1 cellular context compared by ENCODE assay signal in the genomic region with DNA sequence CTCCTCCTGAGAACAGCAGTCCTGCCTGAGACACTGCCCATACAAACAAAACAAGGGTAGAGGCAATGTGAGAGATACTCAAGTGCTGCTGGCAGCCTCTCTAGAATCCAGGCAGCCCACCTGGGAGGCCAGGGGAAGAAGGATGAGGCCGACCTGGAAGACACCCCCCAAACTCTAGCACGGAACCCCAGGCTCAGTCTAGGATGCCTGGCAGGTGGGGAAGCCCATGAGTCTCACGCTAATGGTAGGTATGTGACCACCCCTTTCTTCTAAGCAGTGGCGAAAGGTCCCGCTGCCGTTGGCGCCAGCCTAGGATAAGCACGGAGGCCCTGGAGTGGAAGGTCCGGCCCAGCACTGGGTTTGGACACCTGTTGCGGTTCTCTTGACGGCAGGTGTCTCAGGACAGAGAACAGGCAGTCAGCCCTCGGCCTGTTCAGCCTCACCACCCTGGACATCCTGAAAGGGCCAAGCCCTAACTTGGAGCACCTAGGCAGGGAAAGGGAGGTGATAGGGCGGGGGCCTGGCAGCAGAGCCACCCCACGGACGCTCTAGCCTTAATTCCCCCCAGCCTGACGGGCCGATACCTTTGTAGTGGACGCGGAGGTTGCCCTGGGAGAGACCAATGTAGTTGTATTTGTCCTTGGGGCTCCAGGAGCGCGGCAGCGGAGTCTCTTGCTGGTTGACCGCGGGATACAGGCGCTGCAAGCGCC.
A peak's percentile ranks its signal among the peaks of the same experiment; 100 is the strongest.
TF ChIP-seq lines count a peak whose summit lies in the region.

No MANE protein-coding gene starts in this region.

TF ChIP-seq in HepG2, 621 proteins besides CTCF, POLR2A, EP300 and RAD21 (continued from another document and continues in another):
- TF ChIP-seq, protein P1, sequence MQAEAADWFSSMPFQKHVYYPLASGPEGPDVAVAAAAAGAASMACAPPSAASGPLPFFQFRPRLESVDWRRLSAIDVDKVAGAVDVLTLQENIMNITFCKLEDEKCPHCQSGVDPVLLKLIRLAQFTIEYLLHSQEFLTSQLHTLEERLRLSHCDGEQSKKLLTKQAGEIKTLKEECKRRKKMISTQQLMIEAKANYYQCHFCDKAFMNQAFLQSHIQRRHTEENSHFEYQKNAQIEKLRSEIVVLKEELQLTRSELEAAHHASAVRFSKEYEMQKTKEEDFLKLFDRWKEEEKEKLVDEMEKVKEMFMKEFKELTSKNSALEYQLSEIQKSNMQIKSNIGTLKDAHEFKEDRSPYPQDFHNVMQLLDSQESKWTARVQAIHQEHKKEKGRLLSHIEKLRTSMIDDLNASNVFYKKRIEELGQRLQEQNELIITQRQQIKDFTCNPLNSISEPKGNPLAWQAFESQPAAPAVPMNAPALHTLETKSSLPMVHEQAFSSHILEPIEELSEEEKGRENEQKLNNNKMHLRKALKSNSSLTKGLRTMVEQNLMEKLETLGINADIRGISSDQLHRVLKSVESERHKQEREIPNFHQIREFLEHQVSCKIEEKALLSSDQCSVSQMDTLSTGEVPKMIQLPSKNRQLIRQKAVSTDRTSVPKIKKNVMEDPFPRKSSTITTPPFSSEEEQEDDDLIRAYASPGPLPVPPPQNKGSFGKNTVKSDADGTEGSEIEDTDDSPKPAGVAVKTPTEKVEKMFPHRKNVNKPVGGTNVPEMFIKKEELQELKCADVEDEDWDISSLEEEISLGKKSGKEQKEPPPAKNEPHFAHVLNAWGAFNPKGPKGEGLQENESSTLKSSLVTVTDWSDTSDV (CRISPR knock-in tag; IDR thresholded peaks at IDR 0.05) = peak; percentile 82; the same call in 1 of the 2 replicates
- peak; percentile 23; the same call in 1 of the 2 replicates for TF ChIP-seq ZNF225 (CRISPR knock-in tag; IDR thresholded peaks at IDR 0.05)
- TF ChIP-seq, protein P2, sequence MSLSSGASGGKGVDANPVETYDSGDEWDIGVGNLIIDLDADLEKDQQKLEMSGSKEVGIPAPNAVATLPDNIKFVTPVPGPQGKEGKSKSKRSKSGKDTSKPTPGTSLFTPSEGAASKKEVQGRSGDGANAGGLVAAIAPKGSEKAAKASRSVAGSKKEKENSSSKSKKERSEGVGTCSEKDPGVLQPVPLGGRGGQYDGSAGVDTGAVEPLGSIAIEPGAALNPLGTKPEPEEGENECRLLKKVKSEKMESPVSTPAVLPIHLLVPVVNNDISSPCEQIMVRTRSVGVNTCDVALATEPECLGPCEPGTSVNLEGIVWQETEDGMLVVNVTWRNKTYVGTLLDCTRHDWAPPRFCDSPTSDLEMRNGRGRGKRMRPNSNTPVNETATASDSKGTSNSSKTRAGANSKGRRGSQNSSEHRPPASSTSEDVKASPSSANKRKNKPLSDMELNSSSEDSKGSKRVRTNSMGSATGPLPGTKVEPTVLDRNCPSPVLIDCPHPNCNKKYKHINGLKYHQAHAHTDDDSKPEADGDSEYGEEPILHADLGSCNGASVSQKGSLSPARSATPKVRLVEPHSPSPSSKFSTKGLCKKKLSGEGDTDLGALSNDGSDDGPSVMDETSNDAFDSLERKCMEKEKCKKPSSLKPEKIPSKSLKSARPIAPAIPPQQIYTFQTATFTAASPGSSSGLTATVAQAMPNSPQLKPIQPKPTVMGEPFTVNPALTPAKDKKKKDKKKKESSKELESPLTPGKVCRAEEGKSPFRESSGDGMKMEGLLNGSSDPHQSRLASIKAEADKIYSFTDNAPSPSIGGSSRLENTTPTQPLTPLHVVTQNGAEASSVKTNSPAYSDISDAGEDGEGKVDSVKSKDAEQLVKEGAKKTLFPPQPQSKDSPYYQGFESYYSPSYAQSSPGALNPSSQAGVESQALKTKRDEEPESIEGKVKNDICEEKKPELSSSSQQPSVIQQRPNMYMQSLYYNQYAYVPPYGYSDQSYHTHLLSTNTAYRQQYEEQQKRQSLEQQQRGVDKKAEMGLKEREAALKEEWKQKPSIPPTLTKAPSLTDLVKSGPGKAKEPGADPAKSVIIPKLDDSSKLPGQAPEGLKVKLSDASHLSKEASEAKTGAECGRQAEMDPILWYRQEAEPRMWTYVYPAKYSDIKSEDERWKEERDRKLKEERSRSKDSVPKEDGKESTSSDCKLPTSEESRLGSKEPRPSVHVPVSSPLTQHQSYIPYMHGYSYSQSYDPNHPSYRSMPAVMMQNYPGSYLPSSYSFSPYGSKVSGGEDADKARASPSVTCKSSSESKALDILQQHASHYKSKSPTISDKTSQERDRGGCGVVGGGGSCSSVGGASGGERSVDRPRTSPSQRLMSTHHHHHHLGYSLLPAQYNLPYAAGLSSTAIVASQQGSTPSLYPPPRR (CRISPR knock-in tag; IDR thresholded peaks at IDR 0.05; ENCODE audit: borderline replicate concordance) = no peak
- TF ChIP-seq, protein P3, sequence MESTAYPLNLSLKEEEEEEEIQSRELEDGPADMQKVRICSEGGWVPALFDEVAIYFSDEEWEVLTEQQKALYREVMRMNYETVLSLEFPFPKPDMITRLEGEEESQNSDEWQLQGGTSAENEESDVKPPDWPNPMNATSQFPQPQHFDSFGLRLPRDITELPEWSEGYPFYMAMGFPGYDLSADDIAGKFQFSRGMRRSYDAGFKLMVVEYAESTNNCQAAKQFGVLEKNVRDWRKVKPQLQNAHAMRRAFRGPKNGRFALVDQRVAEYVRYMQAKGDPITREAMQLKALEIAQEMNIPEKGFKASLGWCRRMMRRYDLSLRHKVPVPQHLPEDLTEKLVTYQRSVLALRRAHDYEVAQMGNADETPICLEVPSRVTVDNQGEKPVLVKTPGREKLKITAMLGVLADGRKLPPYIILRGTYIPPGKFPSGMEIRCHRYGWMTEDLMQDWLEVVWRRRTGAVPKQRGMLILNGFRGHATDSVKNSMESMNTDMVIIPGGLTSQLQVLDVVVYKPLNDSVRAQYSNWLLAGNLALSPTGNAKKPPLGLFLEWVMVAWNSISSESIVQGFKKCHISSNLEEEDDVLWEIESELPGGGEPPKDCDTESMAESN (CRISPR knock-in tag; conservative IDR thresholded peaks at IDR 0.05) = peak; percentile 26; the same call in 1 of the 2 replicates
- peak; percentile 77; the same call in 1 of the 2 replicates for TF ChIP-seq ZNF598 (CRISPR knock-in tag; IDR thresholded peaks at IDR 0.05; ENCODE audit: borderline replicate concordance)
- peak; percentile 40 for TF ChIP-seq AGO2 (optimal IDR thresholded peaks at IDR 0.05; ENCODE audit: low read depth, low read length)
- 0 out of 2 replicates have a peak, but pooled peaks have one; percentile 15 for TF ChIP-seq ZNF773 (CRISPR knock-in tag; IDR thresholded peaks at IDR 0.05; ENCODE audit: borderline replicate concordance)
- TF ChIP-seq, protein P4, sequence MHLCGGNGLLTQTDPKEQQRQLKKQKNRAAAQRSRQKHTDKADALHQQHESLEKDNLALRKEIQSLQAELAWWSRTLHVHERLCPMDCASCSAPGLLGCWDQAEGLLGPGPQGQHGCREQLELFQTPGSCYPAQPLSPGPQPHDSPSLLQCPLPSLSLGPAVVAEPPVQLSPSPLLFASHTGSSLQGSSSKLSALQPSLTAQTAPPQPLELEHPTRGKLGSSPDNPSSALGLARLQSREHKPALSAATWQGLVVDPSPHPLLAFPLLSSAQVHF (CRISPR knock-in tag; IDR thresholded peaks at IDR 0.05) = no peak
- peak; percentile 80; the same call in 1 of the 2 replicates for TF ChIP-seq KDM5B (CRISPR knock-in tag; IDR thresholded peaks at IDR 0.05; ENCODE audit: borderline replicate concordance)
- TF ChIP-seq, protein P5, sequence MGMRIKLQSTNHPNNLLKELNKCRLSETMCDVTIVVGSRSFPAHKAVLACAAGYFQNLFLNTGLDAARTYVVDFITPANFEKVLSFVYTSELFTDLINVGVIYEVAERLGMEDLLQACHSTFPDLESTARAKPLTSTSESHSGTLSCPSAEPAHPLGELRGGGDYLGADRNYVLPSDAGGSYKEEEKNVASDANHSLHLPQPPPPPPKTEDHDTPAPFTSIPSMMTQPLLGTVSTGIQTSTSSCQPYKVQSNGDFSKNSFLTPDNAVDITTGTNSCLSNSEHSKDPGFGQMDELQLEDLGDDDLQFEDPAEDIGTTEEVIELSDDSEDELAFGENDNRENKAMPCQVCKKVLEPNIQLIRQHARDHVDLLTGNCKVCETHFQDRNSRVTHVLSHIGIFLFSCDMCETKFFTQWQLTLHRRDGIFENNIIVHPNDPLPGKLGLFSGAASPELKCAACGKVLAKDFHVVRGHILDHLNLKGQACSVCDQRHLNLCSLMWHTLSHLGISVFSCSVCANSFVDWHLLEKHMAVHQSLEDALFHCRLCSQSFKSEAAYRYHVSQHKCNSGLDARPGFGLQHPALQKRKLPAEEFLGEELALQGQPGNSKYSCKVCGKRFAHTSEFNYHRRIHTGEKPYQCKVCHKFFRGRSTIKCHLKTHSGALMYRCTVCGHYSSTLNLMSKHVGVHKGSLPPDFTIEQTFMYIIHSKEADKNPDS (CRISPR knock-in tag; IDR thresholded peaks at IDR 0.05) = peak; percentile 37; the same call in 1 of the 2 replicates
- no peak for TF ChIP-seq HCFC1 (IDR thresholded peaks at IDR 0.05; ENCODE audit: low read depth, low read length)
- TF ChIP-seq ATAD3A (CRISPR knock-in tag; IDR thresholded peaks at IDR 0.05) = 0 out of 2 replicates have a peak, but pooled peaks have one; percentile 24
- 0 out of 2 replicates have a peak, but pooled peaks have one; percentile 31 for TF ChIP-seq ATF7-NPFF (CRISPR knock-in tag; IDR thresholded peaks at IDR 0.05; ENCODE audit: low read depth)
- peak; percentile 56; the same call in 1 of the 2 replicates for TF ChIP-seq ZNF614 (CRISPR knock-in tag; IDR thresholded peaks at IDR 0.05; ENCODE audit: borderline replicate concordance)
- TF ChIP-seq, protein P6, sequence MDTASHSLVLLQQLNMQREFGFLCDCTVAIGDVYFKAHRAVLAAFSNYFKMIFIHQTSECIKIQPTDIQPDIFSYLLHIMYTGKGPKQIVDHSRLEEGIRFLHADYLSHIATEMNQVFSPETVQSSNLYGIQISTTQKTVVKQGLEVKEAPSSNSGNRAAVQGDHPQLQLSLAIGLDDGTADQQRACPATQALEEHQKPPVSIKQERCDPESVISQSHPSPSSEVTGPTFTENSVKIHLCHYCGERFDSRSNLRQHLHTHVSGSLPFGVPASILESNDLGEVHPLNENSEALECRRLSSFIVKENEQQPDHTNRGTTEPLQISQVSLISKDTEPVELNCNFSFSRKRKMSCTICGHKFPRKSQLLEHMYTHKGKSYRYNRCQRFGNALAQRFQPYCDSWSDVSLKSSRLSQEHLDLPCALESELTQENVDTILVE (CRISPR knock-in tag; IDR thresholded peaks at IDR 0.05) = 0 out of 2 replicates have a peak, but pooled peaks have one; percentile 9
- TF ChIP-seq ZNF746 (CRISPR knock-in tag; IDR thresholded peaks at IDR 0.05) = 0 out of 2 replicates have a peak, but pooled peaks have one; percentile 80
- TF ChIP-seq ZNF777 (CRISPR knock-in tag; IDR thresholded peaks at IDR 0.05) = 0 out of 2 replicates have a peak, but pooled peaks have one; percentile 11
- 0 out of 2 replicates have a peak, but pooled peaks have one; percentile 32 for TF ChIP-seq CAMTA2 (CRISPR knock-in tag; IDR thresholded peaks at IDR 0.05; ENCODE audit: borderline replicate concordance)
- TF ChIP-seq ELF3 (CRISPR knock-in tag; IDR thresholded peaks at IDR 0.05) = no peak
- TF ChIP-seq ATM (IDR thresholded peaks at IDR 0.05; ENCODE audit: borderline replicate concordance) = no peak
- TF ChIP-seq ZNF879 (CRISPR knock-in tag; IDR thresholded peaks at IDR 0.05) = peak; percentile 32; the same call in 1 of the 2 replicates
- TF ChIP-seq ZSCAN21 (CRISPR knock-in tag; IDR thresholded peaks at IDR 0.05; ENCODE audit: borderline replicate concordance) = peak; percentile 65; the same call in 1 of the 2 replicates
- peak; percentile 71 for TF ChIP-seq ZNF883 (CRISPR knock-in tag; IDR thresholded peaks at IDR 0.05; ENCODE audit: not compliant biosample characterization)
- TF ChIP-seq, protein P7, sequence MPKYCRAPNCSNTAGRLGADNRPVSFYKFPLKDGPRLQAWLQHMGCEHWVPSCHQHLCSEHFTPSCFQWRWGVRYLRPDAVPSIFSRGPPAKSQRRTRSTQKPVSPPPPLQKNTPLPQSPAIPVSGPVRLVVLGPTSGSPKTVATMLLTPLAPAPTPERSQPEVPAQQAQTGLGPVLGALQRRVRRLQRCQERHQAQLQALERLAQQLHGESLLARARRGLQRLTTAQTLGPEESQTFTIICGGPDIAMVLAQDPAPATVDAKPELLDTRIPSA (CRISPR knock-in tag; IDR thresholded peaks at IDR 0.05; ENCODE audit: borderline replicate concordance) = no peak
- peak; percentile 39; the same call in 1 of the 2 replicates for TF ChIP-seq ZNF3 (CRISPR knock-in tag; IDR thresholded peaks at IDR 0.05)
- TF ChIP-seq, protein P8, sequence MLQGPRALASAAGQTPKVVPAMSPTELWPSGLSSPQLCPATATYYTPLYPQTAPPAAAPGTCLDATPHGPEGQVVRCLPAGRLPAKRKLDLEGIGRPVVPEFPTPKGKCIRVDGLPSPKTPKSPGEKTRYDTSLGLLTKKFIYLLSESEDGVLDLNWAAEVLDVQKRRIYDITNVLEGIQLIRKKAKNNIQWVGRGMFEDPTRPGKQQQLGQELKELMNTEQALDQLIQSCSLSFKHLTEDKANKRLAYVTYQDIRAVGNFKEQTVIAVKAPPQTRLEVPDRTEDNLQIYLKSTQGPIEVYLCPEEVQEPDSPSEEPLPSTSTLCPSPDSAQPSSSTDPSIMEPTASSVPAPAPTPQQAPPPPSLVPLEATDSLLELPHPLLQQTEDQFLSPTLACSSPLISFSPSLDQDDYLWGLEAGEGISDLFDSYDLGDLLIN (CRISPR knock-in tag; IDR thresholded peaks at IDR 0.05; ENCODE audit: borderline replicate concordance) = 0 out of 2 replicates have a peak, but pooled peaks have one; percentile 26
- TF ChIP-seq, protein P9, sequence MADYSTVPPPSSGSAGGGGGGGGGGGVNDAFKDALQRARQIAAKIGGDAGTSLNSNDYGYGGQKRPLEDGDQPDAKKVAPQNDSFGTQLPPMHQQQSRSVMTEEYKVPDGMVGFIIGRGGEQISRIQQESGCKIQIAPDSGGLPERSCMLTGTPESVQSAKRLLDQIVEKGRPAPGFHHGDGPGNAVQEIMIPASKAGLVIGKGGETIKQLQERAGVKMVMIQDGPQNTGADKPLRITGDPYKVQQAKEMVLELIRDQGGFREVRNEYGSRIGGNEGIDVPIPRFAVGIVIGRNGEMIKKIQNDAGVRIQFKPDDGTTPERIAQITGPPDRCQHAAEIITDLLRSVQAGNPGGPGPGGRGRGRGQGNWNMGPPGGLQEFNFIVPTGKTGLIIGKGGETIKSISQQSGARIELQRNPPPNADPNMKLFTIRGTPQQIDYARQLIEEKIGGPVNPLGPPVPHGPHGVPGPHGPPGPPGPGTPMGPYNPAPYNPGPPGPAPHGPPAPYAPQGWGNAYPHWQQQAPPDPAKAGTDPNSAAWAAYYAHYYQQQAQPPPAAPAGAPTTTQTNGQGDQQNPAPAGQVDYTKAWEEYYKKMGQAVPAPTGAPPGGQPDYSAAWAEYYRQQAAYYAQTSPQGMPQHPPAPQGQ (CRISPR knock-in tag; IDR thresholded peaks at IDR 0.05; ENCODE audit: borderline replicate concordance) = 0 out of 2 replicates have a peak, but pooled peaks have one; percentile 35
- 0 out of 2 replicates have a peak, but pooled peaks have one; percentile 36 for TF ChIP-seq KLF15 (CRISPR knock-in tag; IDR thresholded peaks at IDR 0.05; ENCODE audit: borderline replicate concordance)
- TF ChIP-seq, protein P10, sequence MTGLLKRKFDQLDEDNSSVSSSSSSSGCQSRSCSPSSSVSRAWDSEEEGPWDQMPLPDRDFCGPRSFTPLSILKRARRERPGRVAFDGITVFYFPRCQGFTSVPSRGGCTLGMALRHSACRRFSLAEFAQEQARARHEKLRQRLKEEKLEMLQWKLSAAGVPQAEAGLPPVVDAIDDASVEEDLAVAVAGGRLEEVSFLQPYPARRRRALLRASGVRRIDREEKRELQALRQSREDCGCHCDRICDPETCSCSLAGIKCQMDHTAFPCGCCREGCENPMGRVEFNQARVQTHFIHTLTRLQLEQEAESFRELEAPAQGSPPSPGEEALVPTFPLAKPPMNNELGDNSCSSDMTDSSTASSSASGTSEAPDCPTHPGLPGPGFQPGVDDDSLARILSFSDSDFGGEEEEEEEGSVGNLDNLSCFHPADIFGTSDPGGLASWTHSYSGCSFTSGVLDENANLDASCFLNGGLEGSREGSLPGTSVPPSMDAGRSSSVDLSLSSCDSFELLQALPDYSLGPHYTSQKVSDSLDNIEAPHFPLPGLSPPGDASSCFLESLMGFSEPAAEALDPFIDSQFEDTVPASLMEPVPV (CRISPR knock-in tag; IDR thresholded peaks at IDR 0.05) = 0 out of 2 replicates have a peak, but pooled peaks have one; percentile 23
- TF ChIP-seq HOXA5 (CRISPR knock-in tag; IDR thresholded peaks at IDR 0.05) = 0 out of 2 replicates have a peak, but pooled peaks have one; percentile 13
- 0 out of 2 replicates have a peak, but pooled peaks have one; percentile 96 for TF ChIP-seq ZNF547 (CRISPR knock-in tag; IDR thresholded peaks at IDR 0.05)
